In the genomic region with DNA sequence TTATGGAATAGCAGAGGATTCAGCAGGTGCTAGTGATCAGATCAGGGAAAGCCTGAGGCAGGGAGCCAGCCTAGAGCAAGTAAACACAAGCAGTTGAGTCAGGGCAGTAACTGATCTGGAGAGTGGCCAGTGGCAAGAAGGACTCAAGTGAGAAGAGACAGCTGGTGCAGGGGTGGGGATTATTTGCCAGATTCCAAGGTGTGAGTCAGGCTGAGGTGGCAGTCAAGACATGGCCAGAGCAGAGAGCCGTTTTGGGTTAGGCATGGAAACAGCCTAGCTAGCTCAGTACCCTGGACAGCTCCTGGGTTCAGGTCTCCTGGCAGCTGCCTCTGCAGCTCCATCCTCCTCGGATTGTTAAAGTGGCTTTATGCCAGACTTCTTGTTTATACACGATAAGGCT, we compare ENCODE assay signal across 9 cellular contexts.
DNase-seq lines count a peak whose midpoint lies in the region; ATAC-seq, FAIRE-seq and TF ChIP-seq lines count a peak whose summit lies in the region.
"Had no signal": no experiment of that assay in that cellular context is flagged by ENCODE, and none has a peak within 500 bp of the region (broad histone marks: within the 10 kb centered on the region; RNA-seq: fewer than 3 reads in every experiment).

No MANE protein-coding gene starts in this region.

- no peaks in the 10 kb centered on the region for H3K27me3 ChIP-seq in astrocyte (ENCODE audit: insufficient read depth, low read length)

- H3K4me3 ChIP-seq in astrocyte (ENCODE audit: insufficient read depth, low read depth, low read length) (no peak overlapping the region), lower leg skin (ENCODE audit: low read depth, poor library complexity, severe bottlenecking) (no peak overlapping the region)

- H4K20me1 ChIP-seq in astrocyte (ENCODE audit: insufficient read depth, low read length), result no peaks in the 10 kb centered on the region

- no peaks in the 10 kb centered on the region for H3K9me3 Mint-ChIP-seq in astrocyte (ENCODE audit: unreplicated experiment)

- H3K4me1 Mint-ChIP-seq in astrocyte (ENCODE audit: low read depth, unreplicated experiment), result no peaks in the 10 kb centered on the region

- no peaks in the 10 kb centered on the region for H3K36me3 ChIP-seq in astrocyte (ENCODE audit: insufficient read depth, low read length)

- no peak overlapping the region for H3K27ac Mint-ChIP-seq in astrocyte (ENCODE audit: unreplicated experiment)

- TF ChIP-seq CTCF in astrocyte (IDR thresholded peaks at IDR 0.05; ENCODE audit: insufficient read depth, low read depth, low read length), result no peak
- no peak for TF ChIP-seq CTCF in lower leg skin (IDR thresholded peaks at IDR 0.05)
- no peak for TF ChIP-seq CTCF in D721Med (IDR thresholded peaks at IDR 0.05; ENCODE audit: insufficient read depth, missing control alignments)

- no peak overlapping the region for H3K27ac ChIP-seq in astrocyte (ENCODE audit: low read depth, low read length)

- no peak overlapping the region for H2AFZ ChIP-seq in astrocyte (ENCODE audit: low read depth, low read length)

- ATAC-seq in Right ventricle myocardium superior (ENCODE audit: poor library complexity), result no peak

- no peaks in the 10 kb centered on the region for H3K36me3 Mint-ChIP-seq in astrocyte (ENCODE audit: low read depth, unreplicated experiment)

- H3K27me3 Mint-ChIP-seq in astrocyte (ENCODE audit: low read depth, unreplicated experiment), result peaks cover 5% of the 10 kb centered on the region

- WGBS in lower leg skin, 2 donors, result 2 to 6% methylated on average over 3 of the region's 3 CpGs

- no peaks in the 10 kb centered on the region for H3K79me2 ChIP-seq in astrocyte (ENCODE audit: insufficient read depth, low read length)

- DNase-seq in NCI-H2196 (lab: John Stamatoyannopoulos, UW; ENCODE audit: unreplicated experiment) (peak; percentile 1), NCI-H2196 treated with DMSO at 0.1 percent for 48 hours (lab: John Stamatoyannopoulos, UW; ENCODE audit: unreplicated experiment) (no peak), NCI-H1105 (lab: John Stamatoyannopoulos, UW) (peak; percentile 32), astrocyte (ENCODE audit: low read depth) (peak; percentile 45), lower leg skin (ENCODE audit: low spot score in 2 of 2) (peak; percentile 59 to 84), NCI-H526 (lab: John Stamatoyannopoulos, UW) (no peak), D721Med (ENCODE audit: insufficient read length, low spot score) (no peak), Right ventricle myocardium superior (no peak)

- peaks cover 4% of the 10 kb centered on the region for H3K4me1 ChIP-seq in astrocyte (ENCODE audit: insufficient read depth, low read length)

- intact Hi-C loops in lower leg skin (cut with DNase I; ENCODE audit: low total_unique reads) (no loop called here), Right ventricle myocardium superior (cut with DNase I) (no loop called here)

- no peak for FAIRE-seq in astrocyte (lab: Jason Lieb, UNC)
- FAIRE-seq in D721Med (lab: Jason Lieb, UNC), result no peak
- FAIRE-seq: A204.1 had no signal

- no peaks in the 10 kb centered on the region for H3K9me3 ChIP-seq in astrocyte (ENCODE audit: insufficient read depth, low read depth, low read length)

- TF ChIP-seq POLR2A in lower leg skin (IDR thresholded peaks at IDR 0.05), result no peak

- no peak overlapping the region for H3K4me2 ChIP-seq in astrocyte (ENCODE audit: low read length)

- no peak overlapping the region for H3K9ac ChIP-seq in astrocyte (ENCODE audit: low read length)

- H3K4me3 Mint-ChIP-seq in astrocyte (ENCODE audit: unreplicated experiment), result no peak overlapping the region

Comparison
In these comparisons a context has a peak if more than half of its experiments do, and no peak if none do; other contexts are left out.
1. DNase-seq: peak in NCI-H2196 (single experiment), NCI-H1105 (single experiment), astrocyte (single experiment) and lower leg skin (2 of 2); none in NCI-H2196 treated with DMSO at 0.1 percent for 48 hours (single experiment), NCI-H526 (0 of 2), D721Med (single experiment) and Right ventricle myocardium superior (single experiment).